9 cellular contexts compared by ENCODE assay signal in the genomic region with DNA sequence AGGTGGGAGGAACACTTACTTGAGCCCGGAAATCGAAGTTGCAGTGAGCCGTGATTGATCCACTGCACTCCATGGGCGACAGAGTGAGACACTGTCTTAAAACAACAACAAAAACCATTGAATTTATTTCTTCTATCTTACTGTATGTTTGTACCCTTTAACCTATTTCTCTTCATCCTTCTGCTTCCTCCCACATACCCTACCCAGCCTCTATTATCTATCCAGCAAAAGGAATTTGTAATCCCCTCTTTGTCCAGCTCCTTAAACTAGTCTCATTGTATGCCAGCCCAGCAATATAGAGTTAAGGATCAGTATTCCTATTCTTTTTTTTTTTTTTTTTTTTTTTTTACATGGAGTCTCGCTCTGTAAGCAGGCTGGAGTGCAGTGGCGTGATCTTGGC. TPM values are rescaled to one million over a fixed set of nuclear protein-coding genes. Genes with fewer than 3 reads are reported as not detected.
"Had no signal": no experiment of that assay in that cellular context is flagged by ENCODE, and none has a peak within 500 bp of the region (broad histone marks: within the 10 kb centered on the region; RNA-seq: fewer than 3 reads in every experiment).

No MANE protein-coding gene starts in this region.

- H3K9me3 Mint-ChIP-seq: IgD-negative memory B cell had no signal

- H3K9ac ChIP-seq: GM23248 had no signal

- H3K27ac ChIP-seq: GM23248, HL-60 had no signal

- ATAC-seq: HepG2 had no signal

- H3K4me3 Mint-ChIP-seq: IgD-negative memory B cell had no signal

- H2AFZ ChIP-seq: GM23248 had no signal

- H3K4me3 ChIP-seq: GM23248 had no signal

- H3K36me3 Mint-ChIP-seq: IgD-negative memory B cell had no signal

- DNase-seq: GM23248, GOT3, H7, HCEC 1CT had no signal

RNA-seq across cellular contexts. Expression of a gene that starts 49.8 kb away (rescaled TPM):
- total RNA-seq: GM23248, H4, H7, HT1080 had no signal
- polyA plus RNA-seq: GM23248, IgD-negative memory B cell had no signal
